In the genomic region with DNA sequence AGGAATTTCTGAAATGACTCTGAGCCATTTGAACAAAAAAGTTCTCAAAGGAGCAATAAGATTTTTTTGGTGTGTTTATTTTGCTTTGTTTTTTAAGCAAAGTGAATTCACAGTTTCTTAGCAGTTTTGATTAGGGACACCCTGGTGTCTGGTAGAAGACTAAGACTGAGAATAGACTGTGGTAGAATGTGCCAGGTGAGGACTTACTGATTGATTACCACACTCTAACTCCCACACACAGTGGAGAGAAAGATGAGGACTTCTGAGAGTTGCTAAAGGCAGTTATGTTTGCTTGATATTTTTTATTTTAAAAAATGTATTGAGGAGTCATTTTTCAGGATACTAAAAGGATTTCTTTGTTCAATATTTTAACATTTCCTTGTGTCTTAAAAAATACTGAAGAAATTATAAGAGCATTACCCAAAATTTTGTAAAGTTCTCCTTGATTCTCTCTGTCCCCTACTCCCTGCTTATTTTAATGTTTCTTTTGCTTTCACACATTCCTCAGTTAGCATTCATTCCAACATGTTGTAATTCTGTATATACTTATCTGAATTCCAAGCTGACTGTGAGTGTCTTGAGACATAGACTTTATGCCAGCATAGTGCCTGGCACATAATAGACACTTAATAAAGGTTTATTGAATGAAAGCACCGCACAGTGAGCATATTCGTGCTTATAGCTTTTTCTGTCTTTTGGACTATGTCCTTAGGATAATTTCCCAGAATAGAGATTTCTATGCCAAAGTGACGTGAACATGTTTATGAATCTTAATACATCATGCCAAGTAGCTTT, we compare ENCODE assay signal across 12 cellular contexts.
DNase-seq lines count a peak whose midpoint lies in the region; ATAC-seq and TF ChIP-seq lines count a peak whose summit lies in the region.
"Had no signal": no experiment of that assay in that cellular context is flagged by ENCODE, and none has a peak within 500 bp of the region (broad histone marks: within the 10 kb centered on the region; RNA-seq: fewer than 3 reads in every experiment).

No MANE protein-coding gene starts in this region.

- H3K4me3 Mint-ChIP-seq in activated T-cell treated with anti-CD3 and anti-CD28 coated beads, Interleukin-2, amount 50 U/mL, for 72 hours = peak overlapping the region; percentile 0 to 55
- H3K4me3 Mint-ChIP-seq: endodermal cell had no signal

- peaks cover 60% of the 10 kb centered on the region for H3K4me1 Mint-ChIP-seq in activated T-cell treated with anti-CD3 and anti-CD28 coated beads, Interleukin-2, amount 50 U/mL, for 72 hours (ENCODE audit: low read depth)

- H3K9ac ChIP-seq in subcutaneous abdominal adipose tissue (ENCODE audit: low read length in 5 of 5) = no peak overlapping the region

- H3K4me1 ChIP-seq in subcutaneous abdominal adipose tissue (ENCODE audit: control insufficient read depth in 5 of 5, insufficient read depth in 5 of 5, low read length in 5 of 5) = peaks cover 0 to 42% (median 39%) of the 10 kb centered on the region in 5 donors
- peaks cover 0 to 9% of the 10 kb centered on the region in 2 donors for H3K4me1 ChIP-seq in ascending aorta

- ATAC-seq in activated T-cell treated with anti-CD3 and anti-CD28 coated beads, Interleukin-2, amount 50 U/mL, for 72 hours (replicated peaks in 1 of 2) = peak; percentile 100

- TF ChIP-seq CTCF in fibroblast of the aortic adventitia (IDR thresholded peaks at IDR 0.05; ENCODE audit: insufficient read depth, low read length) (no peak), ascending aorta (IDR thresholded peaks at IDR 0.05) (no peak)

- no peaks in the 10 kb centered on the region for H3K9me3 Mint-ChIP-seq in activated T-cell treated with anti-CD3 and anti-CD28 coated beads, Interleukin-2, amount 50 U/mL, for 72 hours
- H3K9me3 Mint-ChIP-seq: endodermal cell had no signal

- H3K27me3 ChIP-seq in subcutaneous abdominal adipose tissue (ENCODE audit: control insufficient read depth in 5 of 5, insufficient read depth in 4 of 5, low read length in 5 of 5) = no peaks in the 10 kb centered on the region
- H3K27me3 ChIP-seq in ascending aorta = no peaks in the 10 kb centered on the region
- H3K27me3 ChIP-seq: right lobe of liver had no signal

- H3K9me3 ChIP-seq in subcutaneous abdominal adipose tissue (ENCODE audit: control insufficient read depth in 5 of 5, low read length in 5 of 5) (no peaks in the 10 kb centered on the region), ascending aorta (no peaks in the 10 kb centered on the region)
- H3K9me3 ChIP-seq: right lobe of liver had no signal

- H3K27ac ChIP-seq in subcutaneous abdominal adipose tissue (ENCODE audit: low read depth, low read length) (peak overlapping the region; percentile 50), ascending aorta (peak overlapping the region in 1 of 2 donors; percentile 0)
- H3K27ac ChIP-seq: right lobe of liver had no signal

- no peaks in the 10 kb centered on the region for H3K27me3 Mint-ChIP-seq in activated T-cell treated with anti-CD3 and anti-CD28 coated beads, Interleukin-2, amount 50 U/mL, for 72 hours (ENCODE audit: low read depth)

- H3K36me3 ChIP-seq in subcutaneous abdominal adipose tissue (ENCODE audit: control insufficient read depth in 5 of 5, insufficient read depth in 5 of 5, low read length in 5 of 5) = no peaks in the 10 kb centered on the region
- H3K36me3 ChIP-seq in ascending aorta = no peaks in the 10 kb centered on the region
- H3K36me3 ChIP-seq: right lobe of liver had no signal

- H3K27ac Mint-ChIP-seq in activated T-cell treated with anti-CD3 and anti-CD28 coated beads, Interleukin-2, amount 50 U/mL, for 72 hours = no peak overlapping the region
- H3K27ac Mint-ChIP-seq: endodermal cell had no signal

- peak in 1 of 2 donors; percentile 18 for DNase-seq in activated T-cell treated with anti-CD3 and anti-CD28 coated beads, Interleukin-2, amount 50 U/mL, for 72 hours
- DNase-seq in activated T-cell treated with anti-CD3 and anti-CD28 coated beads, Interleukin-2, amount 50 U/mL, for 48 hours = no peak
- DNase-seq in NCI-H226 (peak; percentile 66), fibroblast of the aortic adventitia (ENCODE audit: low read depth) (peak; percentile 71), HT-29 (ENCODE audit: low spot score) (no peak), GM19240 (ENCODE audit: insufficient read length, low spot score) (no peak), ascending aorta (ENCODE audit: low spot score in 2 of 2) (no peak)
- DNase-seq: ACHN, DMS 273 treated with DMSO at 0.1 percent for 48 hours, endodermal cell, right lobe of liver had no signal

- peaks cover 0 to 9% of the 10 kb centered on the region in 2 donors for H3K36me3 Mint-ChIP-seq in activated T-cell treated with anti-CD3 and anti-CD28 coated beads, Interleukin-2, amount 50 U/mL, for 72 hours (ENCODE audit: insufficient read depth in 2 of 2)

- intact Hi-C loops in ascending aorta (cut with DNase I) = no loop called here

- H3K4me3 ChIP-seq in fibroblast of the aortic adventitia (ENCODE audit: low read depth, low read length) (no peak overlapping the region), subcutaneous abdominal adipose tissue (ENCODE audit: low read depth in 1 of 5, low read length in 5 of 5) (peak overlapping the region in 1 of 5 donors; percentile 4), ascending aorta (no peak overlapping the region)
- H3K4me3 ChIP-seq: right lobe of liver had no signal

Comparison
In these comparisons a context has a peak if more than half of its experiments do, and no peak if none do; other contexts are left out.
1. DNase-seq: peak in NCI-H226 (single experiment) and fibroblast of the aortic adventitia (single experiment); none in activated T-cell treated with anti-CD3 and anti-CD28 coated beads, Interleukin-2, amount 50 U/mL, for 48 hours (0 of 2), HT-29 (single experiment), GM19240 (single experiment) and ascending aorta (0 of 2).